23 cellular contexts compared by ENCODE assay signal in the genomic region with DNA sequence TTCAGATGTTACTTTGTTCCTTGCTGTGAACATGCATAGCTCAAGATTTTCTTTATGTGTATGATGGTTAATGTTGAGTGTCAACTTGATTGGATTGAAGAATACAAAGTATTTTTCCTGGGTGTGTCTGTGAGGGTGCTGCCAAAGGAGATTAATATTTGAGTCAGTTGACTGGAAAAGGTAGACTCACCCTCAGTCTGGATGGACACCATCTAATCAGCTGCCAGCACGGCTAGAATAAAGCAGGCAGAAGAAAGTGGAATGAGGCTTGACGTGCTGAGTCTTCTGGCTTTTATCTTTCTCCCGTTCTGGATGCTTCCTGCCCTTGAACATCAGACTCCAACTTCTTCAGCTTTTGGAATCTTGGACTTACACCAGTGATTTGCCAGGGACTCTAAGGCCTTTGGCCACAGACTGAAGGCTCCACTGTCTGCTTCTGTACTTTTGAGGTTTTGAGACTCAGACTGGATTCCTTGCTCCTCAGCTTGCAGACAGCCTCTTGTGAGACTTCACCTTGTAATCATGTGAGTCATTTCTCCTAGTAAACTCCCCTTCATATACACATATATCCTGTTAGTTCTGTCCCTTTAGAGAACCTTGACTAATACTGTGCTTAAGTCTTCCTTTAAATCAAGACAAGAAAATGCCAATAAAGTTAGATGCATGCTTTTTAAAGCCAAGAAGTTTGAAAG.
DNase-seq lines count a peak whose midpoint lies in the region; ATAC-seq, FAIRE-seq and TF ChIP-seq lines count a peak whose summit lies in the region.
"Had no signal": no experiment of that assay in that cellular context is flagged by ENCODE, and none has a peak within 500 bp of the region (broad histone marks: within the 10 kb centered on the region; RNA-seq: fewer than 3 reads in every experiment).

No MANE protein-coding gene starts in this region.

- H4K8ac ChIP-seq in H9 (replicated peaks; ENCODE audit: insufficient read length, low read depth, low read length): no peak overlapping the region

- H3K4me1 Mint-ChIP-seq in GM23338: no peaks in the 10 kb centered on the region
- H3K4me1 Mint-ChIP-seq in astrocyte (ENCODE audit: low read depth, unreplicated experiment): peaks cover 10% of the 10 kb centered on the region
- no peaks in the 10 kb centered on the region for H3K4me1 Mint-ChIP-seq in H9
- H3K4me1 Mint-ChIP-seq: CD14-positive monocyte; central memory CD8-positive, alpha-beta T cell; nephron had no signal

- no peak overlapping the region for H3K23ac ChIP-seq in H9 (ENCODE audit: insufficient read length, low read depth, low read length)

- no peak overlapping the region for H4K91ac ChIP-seq in H9 (ENCODE audit: insufficient read length, low read depth, low read length)

- TF ChIP-seq CTCF in GM23338 (conservative IDR thresholded peaks at IDR 0.05; ENCODE audit: low read depth in 2 of 2): no peak
- no peak for TF ChIP-seq CTCF in astrocyte (IDR thresholded peaks at IDR 0.05; ENCODE audit: insufficient read depth, low read depth, low read length)
- TF ChIP-seq CTCF in fibroblast of lung (conservative IDR thresholded peaks at IDR 0.05 in 1 of 2, IDR thresholded peaks at IDR 0.05 in 1 of 2; ENCODE audit: low read depth in 1 of 2, low read length in 2 of 2): no peak
- no peak for TF ChIP-seq CTCF in hepatocyte (IDR thresholded peaks at IDR 0.05; ENCODE audit: poor library complexity)
- TF ChIP-seq CTCF in H9 (conservative IDR thresholded peaks at IDR 0.05): no peak

- 69% methylated on average over 3 of the region's 3 CpGs for WGBS in hepatocyte (ENCODE audit: low lambda C conversion rate, missing lambda C conversion rate)
- no CpG with 5 or more reads among the region's 3 CpGs for WGBS in H9 (ENCODE audit: extremely low coverage, insufficient read length, low lambda C conversion rate)

- H3K79me1 ChIP-seq in H9 (ENCODE audit: insufficient read depth, low read depth, low read length, poor library complexity, severe bottlenecking): no peaks in the 10 kb centered on the region

- no peaks in the 10 kb centered on the region for H3K9me3 ChIP-seq in astrocyte (ENCODE audit: insufficient read depth, low read depth, low read length)
- H3K9me3 ChIP-seq in fibroblast of lung (ENCODE audit: control insufficient read depth, insufficient read depth, low read depth, low read length): no peaks in the 10 kb centered on the region
- no peaks in the 10 kb centered on the region for H3K9me3 ChIP-seq in hepatocyte (ENCODE audit: low read depth)
- H3K9me3 ChIP-seq in H9 (ENCODE audit: control insufficient read depth, low read depth, low read length): no peaks in the 10 kb centered on the region
- H3K9me3 ChIP-seq: sigmoid colon had no signal

- DNase-seq in GM23338 (ENCODE audit: low spot score) (no peak), astrocyte (ENCODE audit: low read depth) (peak; percentile 34), fibroblast of lung (ENCODE audit: low read depth in 2 of 2) (peak; percentile 2 to 47), renal cortical epithelial cell (ENCODE audit: low read depth) (peak; percentile 21), anterior cingulate cortex (lab: John Stamatoyannopoulos, UW) (no peak), NCI-H1436 treated with DMSO at 0.1 percent for 48 hours (lab: John Stamatoyannopoulos, UW) (no peak), hepatocyte (ENCODE audit: low spot score) (no peak), H9 (no peak)
- DNase-seq: activated T-cell treated with anti-CD3 and anti-CD28 coated beads, Interleukin-2, amount 50 U/mL, for 24 hours; amniotic stem cell; Karpas-422; left ventricle myocardium superior; NCI-H1048; NCI-H2029; NCI-H345; NCI-H82; sigmoid colon had no signal

- H3K4ac ChIP-seq in H9 (ENCODE audit: low read depth, low read length): no peak overlapping the region

- no peak overlapping the region for H2BK15ac ChIP-seq in H9 (ENCODE audit: low read depth, low read length)

- no peak for FAIRE-seq in astrocyte (lab: Jason Lieb, UNC)
- FAIRE-seq: urothelium cell line had no signal

- H2BK120ac ChIP-seq in H9 (ENCODE audit: low read depth, low read length, poor library complexity, severe bottlenecking): no peak overlapping the region

- no peaks in the 10 kb centered on the region for H3K36me3 ChIP-seq in GM23338 (ENCODE audit: insufficient read depth)
- H3K36me3 ChIP-seq in astrocyte (ENCODE audit: insufficient read depth, low read length): no peaks in the 10 kb centered on the region
- no peaks in the 10 kb centered on the region for H3K36me3 ChIP-seq in fibroblast of lung (ENCODE audit: control insufficient read depth, insufficient read depth, low read length)
- no peaks in the 10 kb centered on the region for H3K36me3 ChIP-seq in hepatocyte (replicated peaks; ENCODE audit: insufficient read depth, low read depth)
- H3K36me3 ChIP-seq: sigmoid colon had no signal

- H2AK5ac ChIP-seq in H9 (ENCODE audit: insufficient read length, low read length): no peak overlapping the region

- no peak overlapping the region for H4K5ac ChIP-seq in H9 (ENCODE audit: insufficient read length, low read depth, low read length)

- no peaks in the 10 kb centered on the region for H3K9me3 Mint-ChIP-seq in GM23338
- H3K9me3 Mint-ChIP-seq in astrocyte (ENCODE audit: unreplicated experiment): no peaks in the 10 kb centered on the region
- peaks cover 0 to 2% of the 10 kb centered on the region in 2 experiments; a peak in 1 of 5 replicates for H3K9me3 Mint-ChIP-seq in H9
- H3K9me3 Mint-ChIP-seq: activated T-cell treated with anti-CD3 and anti-CD28 coated beads, Interleukin-2, amount 50 U/mL, for 24 hours; nephron had no signal

- H3K27me3 ChIP-seq in GM23338 (ENCODE audit: insufficient read depth) (no peaks in the 10 kb centered on the region), astrocyte (ENCODE audit: insufficient read depth, low read length) (no peaks in the 10 kb centered on the region), fibroblast of lung (ENCODE audit: control insufficient read depth, insufficient read depth, low read length) (no peaks in the 10 kb centered on the region), hepatocyte (no peaks in the 10 kb centered on the region), H9 (ENCODE audit: insufficient read depth, low read length) (no peaks in the 10 kb centered on the region)
- H3K27me3 ChIP-seq: sigmoid colon had no signal

- H2AFZ ChIP-seq in GM23338 (0 out of 2 replicates have a peak overlapping the region, but pooled peaks have one; percentile 7), astrocyte (ENCODE audit: low read depth, low read length) (no peak overlapping the region), fibroblast of lung (ENCODE audit: low read length) (no peak overlapping the region), hepatocyte (no peak overlapping the region), H9 (ENCODE audit: low read length) (no peak overlapping the region)
- H2AFZ ChIP-seq: parathyroid adenoma had no signal

- H2BK20ac ChIP-seq in H9 (ENCODE audit: low read depth, low read length, poor library complexity, severe bottlenecking): no peak overlapping the region

- ATAC-seq in GM23338: no peak
- ATAC-seq: left ventricle myocardium superior, Right ventricle myocardium inferior had no signal

- H3K36me3 Mint-ChIP-seq in GM23338 (ENCODE audit: low read depth) (no peaks in the 10 kb centered on the region), astrocyte (ENCODE audit: low read depth, unreplicated experiment) (no peaks in the 10 kb centered on the region), H9 (ENCODE audit: insufficient read depth in 1 of 3, low read depth in 3 of 3) (no peaks in the 10 kb centered on the region)
- H3K36me3 Mint-ChIP-seq: CD14-positive monocyte had no signal

- H3K9me2 ChIP-seq in GM23338 (ENCODE audit: insufficient read depth): peaks cover 5% of the 10 kb centered on the region
- H3K9me2 ChIP-seq in hepatocyte (replicated peaks; ENCODE audit: insufficient read depth): no peaks in the 10 kb centered on the region

- H3K23me2 ChIP-seq in H9 (ENCODE audit: insufficient read length, low read depth, low read length, poor library complexity, severe bottlenecking): no peaks in the 10 kb centered on the region

- no peak overlapping the region for H3K27ac ChIP-seq in GM23338 (ENCODE audit: low read depth)
- no peak overlapping the region for H3K27ac ChIP-seq in astrocyte (ENCODE audit: low read depth, low read length)
- H3K27ac ChIP-seq in fibroblast of lung (ENCODE audit: insufficient read depth, low read length): no peak overlapping the region
- H3K27ac ChIP-seq in hepatocyte: no peak overlapping the region
- H3K27ac ChIP-seq in H9 (ENCODE audit: insufficient read length, low read depth, low read length): no peak overlapping the region
- H3K27ac ChIP-seq: parathyroid adenoma, sigmoid colon had no signal

- H3K18ac ChIP-seq in H9 (ENCODE audit: insufficient read length, low read depth, low read length): no peak overlapping the region

- no peak overlapping the region for H2BK12ac ChIP-seq in H9 (ENCODE audit: insufficient read length, low read depth, low read length)

- no peaks in the 10 kb centered on the region for H3K27me3 Mint-ChIP-seq in GM23338 (ENCODE audit: insufficient read depth, low read depth, poor library complexity)
- no peaks in the 10 kb centered on the region for H3K27me3 Mint-ChIP-seq in astrocyte (ENCODE audit: low read depth, unreplicated experiment)
- no peaks in the 10 kb centered on the region for H3K27me3 Mint-ChIP-seq in H9 (ENCODE audit: low read depth)
- H3K27me3 Mint-ChIP-seq: activated T-cell treated with anti-CD3 and anti-CD28 coated beads, Interleukin-2, amount 50 U/mL, for 24 hours; central memory CD8-positive, alpha-beta T cell had no signal

- no peak overlapping the region for H3T11ph ChIP-seq in H9 (ENCODE audit: low read length)

- H3K4me3 Mint-ChIP-seq in GM23338 (no peak overlapping the region), astrocyte (ENCODE audit: unreplicated experiment) (no peak overlapping the region), H9 (no peak overlapping the region)
- H3K4me3 Mint-ChIP-seq: activated T-cell treated with anti-CD3 and anti-CD28 coated beads, Interleukin-2, amount 50 U/mL, for 24 hours; CD14-positive monocyte; central memory CD8-positive, alpha-beta T cell; nephron had no signal

- H3K56ac ChIP-seq in H9 (ENCODE audit: insufficient read length, low read depth, low read length): no peak overlapping the region

- no peak overlapping the region for H3K9ac ChIP-seq in astrocyte (ENCODE audit: low read length)
- no peak overlapping the region for H3K9ac ChIP-seq in fibroblast of lung (ENCODE audit: insufficient read depth, low read length)
- no peak overlapping the region for H3K9ac ChIP-seq in H9 (ENCODE audit: extremely low read depth, insufficient read length, low read length)
- H3K9ac ChIP-seq: parathyroid adenoma had no signal

- no peaks in the 10 kb centered on the region for H3F3A ChIP-seq in GM23338 (replicated peaks; ENCODE audit: low read depth)

- H2BK5ac ChIP-seq in H9 (ENCODE audit: insufficient read length, low read length): no peak overlapping the region

- no peak overlapping the region for H3K4me2 ChIP-seq in GM23338
- no peak overlapping the region for H3K4me2 ChIP-seq in astrocyte (ENCODE audit: low read length)
- H3K4me2 ChIP-seq in fibroblast of lung (ENCODE audit: extremely low read depth, insufficient read depth, low read length): no peak overlapping the region
- H3K4me2 ChIP-seq in hepatocyte: no peak overlapping the region
- no peak overlapping the region for H3K4me2 ChIP-seq in H9 (ENCODE audit: insufficient read depth, insufficient read length, low read length)

- H3K4me3 ChIP-seq in GM23338 (no peak overlapping the region), astrocyte (ENCODE audit: insufficient read depth, low read depth, low read length) (no peak overlapping the region), fibroblast of lung (replicated peaks in 1 of 4; ENCODE audit: control extremely low read depth in 1 of 4, insufficient read depth in 1 of 4, low read depth in 3 of 4, low read length in 4 of 4) (no peak overlapping the region), hepatocyte (no peak overlapping the region)
- H3K4me3 ChIP-seq: sigmoid colon had no signal

- H4K20me1 ChIP-seq in GM23338 (replicated peaks; ENCODE audit: insufficient read depth) (no peaks in the 10 kb centered on the region), astrocyte (ENCODE audit: insufficient read depth, low read length) (no peaks in the 10 kb centered on the region), fibroblast of lung (ENCODE audit: control insufficient read depth, extremely low read depth, insufficient read depth, low read length) (no peaks in the 10 kb centered on the region), hepatocyte (ENCODE audit: insufficient read depth, poor library complexity, severe bottlenecking) (no peaks in the 10 kb centered on the region), H9 (ENCODE audit: control insufficient read depth, insufficient read depth, insufficient read length) (no peaks in the 10 kb centered on the region)

- H3K4me1 ChIP-seq in GM23338 (ENCODE audit: insufficient read depth) (no peaks in the 10 kb centered on the region), astrocyte (ENCODE audit: insufficient read depth, low read length) (no peaks in the 10 kb centered on the region), fibroblast of lung (ENCODE audit: control insufficient read depth, extremely low read depth, insufficient read depth, low read length) (no peaks in the 10 kb centered on the region), hepatocyte (ENCODE audit: insufficient read depth) (no peaks in the 10 kb centered on the region), H9 (ENCODE audit: insufficient read depth, low read length) (no peaks in the 10 kb centered on the region)
- H3K4me1 ChIP-seq: parathyroid adenoma, sigmoid colon had no signal

- no peak overlapping the region for H3K14ac ChIP-seq in H9 (ENCODE audit: insufficient read depth, low read length)

- H3K27ac Mint-ChIP-seq in GM23338 (no peak overlapping the region; the same call in 1 of the 2 replicates), astrocyte (ENCODE audit: unreplicated experiment) (no peak overlapping the region), H9 (no peak overlapping the region)
- H3K27ac Mint-ChIP-seq: activated T-cell treated with anti-CD3 and anti-CD28 coated beads, Interleukin-2, amount 50 U/mL, for 24 hours; CD14-positive monocyte; nephron had no signal

- H3K79me2 ChIP-seq in GM23338 (replicated peaks; ENCODE audit: insufficient read depth): no peaks in the 10 kb centered on the region
- H3K79me2 ChIP-seq in astrocyte (ENCODE audit: insufficient read depth, low read length): no peaks in the 10 kb centered on the region
- H3K79me2 ChIP-seq in fibroblast of lung (ENCODE audit: control insufficient read depth, insufficient read depth, low read length): no peaks in the 10 kb centered on the region
- no peaks in the 10 kb centered on the region for H3K79me2 ChIP-seq in hepatocyte
- no peaks in the 10 kb centered on the region for H3K79me2 ChIP-seq in H9 (ENCODE audit: insufficient read depth, low read length)
- H3K79me2 ChIP-seq: parathyroid adenoma had no signal

Comparison
In these comparisons a context has a peak if more than half of its experiments do, and no peak if none do; other contexts are left out.
1. DNase-seq: peak in astrocyte (single experiment), fibroblast of lung (2 of 2) and renal cortical epithelial cell (single experiment); none in GM23338 (single experiment), anterior cingulate cortex (0 of 58), NCI-H1436 treated with DMSO at 0.1 percent for 48 hours (single experiment), hepatocyte (single experiment) and H9 (single experiment).